In the genomic region with DNA sequence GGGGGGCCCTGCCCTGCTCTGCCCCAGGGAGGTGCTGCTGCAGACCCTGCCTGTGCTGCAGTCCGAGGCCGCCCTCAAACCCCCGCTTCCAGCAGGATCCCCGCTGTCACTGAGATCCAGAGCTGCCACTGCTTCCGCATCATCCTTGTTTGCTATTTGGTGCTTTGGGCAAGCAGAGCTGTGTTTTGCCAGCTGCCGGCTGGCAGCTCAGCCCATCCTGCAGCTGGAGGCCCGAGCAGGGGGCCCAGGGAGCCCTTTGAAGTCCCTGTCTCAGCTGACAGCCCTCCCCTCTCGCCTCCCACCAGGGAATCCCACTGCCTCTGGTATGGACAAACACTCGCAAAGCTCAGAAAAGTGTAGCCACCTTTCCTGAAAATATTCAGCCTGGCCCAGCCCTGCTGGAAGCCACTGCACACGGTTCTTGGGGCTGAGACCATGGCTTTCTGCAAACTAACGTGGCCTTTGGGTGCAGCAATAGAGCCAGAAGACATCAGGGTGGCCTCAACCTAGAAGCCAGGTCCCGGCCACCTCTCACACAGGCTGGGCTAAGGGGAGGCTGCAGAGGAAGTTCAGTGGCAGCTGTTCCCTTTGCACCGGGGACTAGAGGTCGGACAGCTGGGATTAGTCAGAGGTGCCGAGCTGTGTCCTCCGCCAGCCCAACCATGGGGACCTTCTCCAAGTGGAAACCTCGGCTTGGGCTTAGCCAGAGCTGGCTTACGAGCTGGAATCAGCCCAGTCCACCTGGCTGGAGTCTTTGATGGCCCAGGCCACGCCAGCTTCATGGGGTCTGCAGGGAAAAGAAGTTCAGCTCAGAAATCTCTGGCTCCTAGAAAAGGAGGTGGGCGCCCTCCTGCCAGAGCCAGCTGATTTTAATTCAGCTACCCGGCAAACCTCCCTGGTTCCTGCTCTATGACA, we compare ENCODE assay signal across 7 cellular contexts.
A peak's percentile ranks its signal among the peaks of the same experiment; 100 is the strongest.
DNase-seq lines count a peak whose midpoint lies in the region; ATAC-seq and TF ChIP-seq lines count a peak whose summit lies in the region.

No MANE protein-coding gene starts in this region.

- 58% methylated on average over 21 of the region's 21 CpGs for WGBS in hepatocyte (ENCODE audit: low lambda C conversion rate, missing lambda C conversion rate)

- peak overlapping the region; percentile 2 for H3K4me2 ChIP-seq in hepatocyte

- H3K4me3 Mint-ChIP-seq in T-cell: peak overlapping the region in 1 of 3 donors; percentile 39

- in situ Hi-C loops in GM13976 (cut with MboI; ENCODE audit: low sequenced_read_pairs, unreplicated experiment): no loop called here

- peak; percentile 36 to 39 for DNase-seq in Kasumi-1 (lab: John Stamatoyannopoulos, UW)
- no peak for DNase-seq in T-cell
- DNase-seq in hepatocyte (ENCODE audit: low spot score): peak; percentile 51
- DNase-seq in thoracic aorta (ENCODE audit: low spot score): no peak
- DNase-seq in GM13976 (ENCODE audit: low spot score): no peak
- DNase-seq in SKM-1 (lab: John Stamatoyannopoulos, UW; ENCODE audit: unreplicated experiment): no peak

- H3K4me1 Mint-ChIP-seq in T-cell: peaks cover 16 to 18% (median 16%) of the 10 kb centered on the region in 3 donors

- H3K27me3 Mint-ChIP-seq in T-cell: no peaks in the 10 kb centered on the region

- CTCF ChIA-PET in T-cell (lab: Charles Lee): interaction anchor here in 1 of 2 donors (0.6 to 1.5 kb wide), 2 partner anchors 21 to 109 kb away, joined by 3 read pairs; no protein-coding TSS in a partner anchor

- H3K4me1 ChIP-seq in hepatocyte (ENCODE audit: insufficient read depth) (peaks cover 35% of the 10 kb centered on the region), thoracic aorta (ENCODE audit: control insufficient read depth in 1 of 2, low read depth in 2 of 2) (peaks cover 40 to 71% of the 10 kb centered on the region in 2 donors)

- H3K27ac ChIP-seq in hepatocyte: peak overlapping the region; percentile 51
- H3K27ac ChIP-seq in thoracic aorta: peak overlapping the region; percentile 86 to 93

- H3K79me2 ChIP-seq in hepatocyte: no peaks in the 10 kb centered on the region

- ATAC-seq in T-cell (replicated peaks in 1 of 4) (peak in 1 of 4 experiments; percentile 28), thoracic aorta (ENCODE audit: insufficient number of reproducible peaks, low FRiP score, low read depth) (no peak), HG03045 (IDR thresholded peaks at IDR 0.05; ENCODE audit: unreplicated experiment) (no peak)

- H3K36me3 Mint-ChIP-seq in T-cell: no peaks in the 10 kb centered on the region

- no peaks in the 10 kb centered on the region for H4K20me1 ChIP-seq in hepatocyte (ENCODE audit: insufficient read depth, poor library complexity, severe bottlenecking)

- H3K36me3 ChIP-seq in hepatocyte (replicated peaks; ENCODE audit: insufficient read depth, low read depth) (no peaks in the 10 kb centered on the region), thoracic aorta (no peaks in the 10 kb centered on the region)

- H3K9me2 ChIP-seq in hepatocyte (replicated peaks; ENCODE audit: insufficient read depth): no peaks in the 10 kb centered on the region

- POLR2A ChIA-PET in T-cell (lab: Charles Lee): no interaction called here

- H3K27ac Mint-ChIP-seq in T-cell: peak overlapping the region; percentile 34 to 39

- no peaks in the 10 kb centered on the region for H3K27me3 ChIP-seq in hepatocyte
- H3K27me3 ChIP-seq in thoracic aorta (replicated peaks; ENCODE audit: insufficient read depth): no peaks in the 10 kb centered on the region

- no peak overlapping the region for H2AFZ ChIP-seq in hepatocyte

- TF ChIP-seq CTCF in hepatocyte (IDR thresholded peaks at IDR 0.05; ENCODE audit: poor library complexity) (no peak), thoracic aorta (IDR thresholded peaks at IDR 0.05) (no peak), GM13976 (IDR thresholded peaks at IDR 0.05; ENCODE audit: borderline replicate concordance, control extremely low read depth, extremely low read depth, insufficient read depth, missing control alignments) (no peak)

- H3K9me3 ChIP-seq in hepatocyte (ENCODE audit: low read depth) (no peaks in the 10 kb centered on the region), thoracic aorta (no peaks in the 10 kb centered on the region)

- peaks cover 0 to 5% (median 3%) of the 10 kb centered on the region in 3 donors for H3K9me3 Mint-ChIP-seq in T-cell

- no peak overlapping the region for H3K4me3 ChIP-seq in hepatocyte
- no peak overlapping the region for H3K4me3 ChIP-seq in thoracic aorta

Comparison
In these comparisons a context has a peak if more than half of its experiments do, and no peak if none do; other contexts are left out.
1. DNase-seq: peak in Kasumi-1 (2 of 2) and hepatocyte (single experiment); none in T-cell (0 of 34), thoracic aorta (single experiment), GM13976 (single experiment) and SKM-1 (single experiment).